17 cellular contexts compared by ENCODE assay signal in the genomic region with DNA sequence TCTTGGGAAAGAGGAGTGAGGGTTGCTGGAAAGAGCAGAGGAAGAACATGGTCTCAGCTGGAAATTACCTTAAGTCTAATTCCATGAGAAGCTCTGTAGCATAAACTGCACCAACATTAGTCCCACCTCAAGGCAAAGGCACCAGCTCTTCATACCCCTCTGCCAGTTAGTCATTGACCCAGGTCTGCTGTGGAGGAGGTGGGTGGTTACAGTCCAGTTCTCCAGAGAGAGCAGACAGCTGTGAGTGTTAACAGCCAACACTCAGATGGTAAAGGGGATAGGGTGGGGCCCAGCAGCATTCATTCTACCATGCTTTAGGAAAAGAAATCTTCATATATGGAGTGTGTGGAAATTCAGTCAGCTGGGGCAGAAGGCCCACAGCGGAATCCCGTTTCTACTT.
"Had no signal": no experiment of that assay in that cellular context is flagged by ENCODE, and none has a peak within 500 bp of the region (broad histone marks: within the 10 kb centered on the region; RNA-seq: fewer than 3 reads in every experiment).

No MANE protein-coding gene starts in this region.

- H3K27ac ChIP-seq: coronary artery, heart left ventricle, left ventricle myocardium inferior, parathyroid adenoma, psoas muscle, skin epidermis had no signal

- DNase-seq: effector CD4-positive, alpha-beta T cell; heart left ventricle; hippocampal formation; left ventricle myocardium inferior; mesenchymal stem cell; naive B cell; psoas muscle; stimulated activated CD4-positive, alpha-beta T cell treated with anti-CD3 and anti-CD28 coated beads, Interleukin-2, amount 100 ng/mL, for 24 hours; stimulated activated CD4-positive, alpha-beta T cell treated with anti-CD3 and anti-CD28 coated beads, Interleukin-4, amount 100 ng/mL, for 4 hours; stimulated activated naive CD4-positive, alpha-beta T cell treated with Interleukin-2 at 50 U/mL for 16 hours; trophoblast cell had no signal

- H3K9me3 Mint-ChIP-seq: nephron had no signal

- ATAC-seq: heart left ventricle, psoas muscle, sciatic nerve had no signal

- H3K36me3 ChIP-seq: heart left ventricle, left ventricle myocardium inferior had no signal

- H3K4me1 Mint-ChIP-seq: nephron had no signal

- H3K4me1 ChIP-seq: heart left ventricle, left ventricle myocardium inferior, parathyroid adenoma, psoas muscle had no signal

- H3K9me3 ChIP-seq: heart left ventricle, left ventricle myocardium inferior, psoas muscle had no signal

- H3K4me3 Mint-ChIP-seq: naive B cell, nephron had no signal

- H3K4me3 ChIP-seq: coronary artery, heart left ventricle, left ventricle myocardium inferior, lung, psoas muscle, skin epidermis had no signal

- H3K36me3 Mint-ChIP-seq: naive B cell had no signal

- H3K27ac Mint-ChIP-seq: nephron had no signal
